ENCODE assay signal across 1 cellular context in the genomic region with DNA sequence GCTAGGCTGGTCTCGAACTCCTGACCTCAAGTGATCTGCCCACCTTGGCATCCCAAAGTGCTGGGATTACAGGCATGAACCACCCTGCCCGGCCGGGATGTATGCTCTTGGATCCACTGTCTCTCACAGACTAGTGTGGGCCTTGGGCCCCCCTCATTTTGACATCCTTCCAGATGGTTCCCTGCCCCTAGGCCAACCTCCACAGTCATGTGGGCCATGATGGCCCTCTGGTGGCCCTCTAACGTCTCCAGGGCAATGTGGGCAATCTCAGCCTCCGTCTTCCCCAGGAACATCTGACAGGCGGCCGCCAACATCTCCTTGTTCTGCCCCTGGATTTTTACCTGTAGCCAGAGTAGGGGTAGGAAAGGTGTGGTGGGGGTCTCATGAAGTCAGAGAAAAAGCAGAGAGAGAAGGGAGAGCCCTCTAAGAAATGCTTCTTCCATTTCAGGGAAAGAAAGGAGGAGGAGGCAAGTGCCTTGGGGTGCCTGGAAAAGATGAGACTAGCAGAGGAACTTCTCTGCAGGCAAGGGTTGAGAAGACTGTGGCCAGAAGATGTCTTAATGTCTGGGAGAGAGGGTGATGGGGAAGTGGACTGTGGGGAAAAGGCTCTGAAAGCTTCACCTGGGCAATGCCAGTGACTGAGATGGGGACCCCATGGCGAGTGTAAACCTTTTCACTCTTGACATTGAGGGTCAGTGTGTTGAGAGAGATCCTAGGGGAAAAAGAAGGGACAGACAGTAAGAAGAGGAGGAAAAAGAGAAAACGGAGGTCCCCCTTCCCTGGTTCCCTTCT.
TF ChIP-seq lines count a peak whose summit lies in the region.

No MANE protein-coding gene starts in this region.

TF ChIP-seq in GM23338, 12 proteins besides CTCF, POLR2A, EP300 and RAD21 (continued from another document):
- TF ChIP-seq JUNB (IDR thresholded peaks at IDR 0.05; ENCODE audit: unreplicated experiment), result no peak
- no peak for TF ChIP-seq POLR2AphosphoS5 (IDR thresholded peaks at IDR 0.05; ENCODE audit: low read depth)
- TF ChIP-seq, protein P1, sequence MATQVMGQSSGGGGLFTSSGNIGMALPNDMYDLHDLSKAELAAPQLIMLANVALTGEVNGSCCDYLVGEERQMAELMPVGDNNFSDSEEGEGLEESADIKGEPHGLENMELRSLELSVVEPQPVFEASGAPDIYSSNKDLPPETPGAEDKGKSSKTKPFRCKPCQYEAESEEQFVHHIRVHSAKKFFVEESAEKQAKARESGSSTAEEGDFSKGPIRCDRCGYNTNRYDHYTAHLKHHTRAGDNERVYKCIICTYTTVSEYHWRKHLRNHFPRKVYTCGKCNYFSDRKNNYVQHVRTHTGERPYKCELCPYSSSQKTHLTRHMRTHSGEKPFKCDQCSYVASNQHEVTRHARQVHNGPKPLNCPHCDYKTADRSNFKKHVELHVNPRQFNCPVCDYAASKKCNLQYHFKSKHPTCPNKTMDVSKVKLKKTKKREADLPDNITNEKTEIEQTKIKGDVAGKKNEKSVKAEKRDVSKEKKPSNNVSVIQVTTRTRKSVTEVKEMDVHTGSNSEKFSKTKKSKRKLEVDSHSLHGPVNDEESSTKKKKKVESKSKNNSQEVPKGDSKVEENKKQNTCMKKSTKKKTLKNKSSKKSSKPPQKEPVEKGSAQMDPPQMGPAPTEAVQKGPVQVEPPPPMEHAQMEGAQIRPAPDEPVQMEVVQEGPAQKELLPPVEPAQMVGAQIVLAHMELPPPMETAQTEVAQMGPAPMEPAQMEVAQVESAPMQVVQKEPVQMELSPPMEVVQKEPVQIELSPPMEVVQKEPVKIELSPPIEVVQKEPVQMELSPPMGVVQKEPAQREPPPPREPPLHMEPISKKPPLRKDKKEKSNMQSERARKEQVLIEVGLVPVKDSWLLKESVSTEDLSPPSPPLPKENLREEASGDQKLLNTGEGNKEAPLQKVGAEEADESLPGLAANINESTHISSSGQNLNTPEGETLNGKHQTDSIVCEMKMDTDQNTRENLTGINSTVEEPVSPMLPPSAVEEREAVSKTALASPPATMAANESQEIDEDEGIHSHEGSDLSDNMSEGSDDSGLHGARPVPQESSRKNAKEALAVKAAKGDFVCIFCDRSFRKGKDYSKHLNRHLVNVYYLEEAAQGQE (IDR thresholded peaks at IDR 0.05; ENCODE audit: unreplicated experiment), result no peak
- no peak for TF ChIP-seq CREB1 (CRISPR knock-in tag; IDR thresholded peaks at IDR 0.05; ENCODE audit: low read depth)
- no peak for TF ChIP-seq ZNF331 (CRISPR knock-in tag; IDR thresholded peaks at IDR 0.05; ENCODE audit: low read depth)
